Comparison of ENCODE assay signal across 15 cellular contexts in the genomic region with DNA sequence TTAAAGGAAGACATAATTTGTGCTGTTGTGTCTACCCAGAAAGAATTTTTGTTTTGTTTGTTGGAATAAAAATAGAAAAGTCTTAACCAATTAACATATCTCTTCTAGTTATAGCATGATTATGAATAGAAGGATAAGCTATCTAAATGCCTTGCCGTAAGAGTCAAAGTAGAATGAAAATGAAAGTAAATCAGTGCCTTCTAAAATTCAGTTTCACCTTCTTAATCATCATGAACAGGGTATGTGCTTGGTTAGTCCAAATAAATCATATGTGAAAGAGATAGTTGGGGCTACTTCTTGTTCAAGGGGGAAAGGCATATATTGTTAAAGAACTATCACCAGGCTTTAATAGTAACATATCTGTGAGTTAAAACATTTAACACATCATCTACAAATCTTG.
DNase-seq lines count a peak whose midpoint lies in the region; ATAC-seq and TF ChIP-seq lines count a peak whose summit lies in the region.
"Had no signal": no experiment of that assay in that cellular context is flagged by ENCODE, and none has a peak within 500 bp of the region (broad histone marks: within the 10 kb centered on the region; RNA-seq: fewer than 3 reads in every experiment).

No MANE protein-coding gene starts in this region.

- H3K4me3 ChIP-seq in psoas muscle = peak overlapping the region; percentile 55
- H3K4me3 ChIP-seq: body of pancreas had no signal

- POLR2A ChIA-PET in RWPE1 (lab: Yijun Ruan, JAX; ENCODE audit: low non-redundant PET) = no interaction called here

- no peak for ATAC-seq in T-helper 17 cell
- no peak for ATAC-seq in psoas muscle
- no peak for ATAC-seq in GM21515 (IDR thresholded peaks at IDR 0.05; ENCODE audit: unreplicated experiment)
- ATAC-seq in HG03095 (IDR thresholded peaks at IDR 0.05; ENCODE audit: unreplicated experiment) = no peak
- ATAC-seq: body of pancreas; stimulated activated memory B cell treated with anti-CD40 and anti-IgM and Interleukin-4, amounts not matched to agents 10 μg/mL and 1 μg/mL and 100 μg/mL, for 72 hours had no signal

- H3K27me3 Mint-ChIP-seq in Calu3 (ENCODE audit: unreplicated experiment) (no peaks in the 10 kb centered on the region), T-helper 17 cell (peaks cover 5% of the 10 kb centered on the region)
- H3K27me3 Mint-ChIP-seq: stimulated activated memory B cell treated with anti-CD40 and anti-IgM and Interleukin-4, amounts not matched to agents 10 μg/mL and 1 μg/mL and 100 μg/mL, for 72 hours had no signal

- H3K27ac Mint-ChIP-seq in Calu3 (ENCODE audit: unreplicated experiment) (peak overlapping the region; percentile 87), T-helper 17 cell (no peak overlapping the region)
- H3K27ac Mint-ChIP-seq: stimulated activated memory B cell treated with anti-CD40 and anti-IgM and Interleukin-4, amounts not matched to agents 10 μg/mL and 1 μg/mL and 100 μg/mL, for 72 hours had no signal

- H3K4me3 Mint-ChIP-seq in Calu3 (ENCODE audit: low read depth, unreplicated experiment) (peak overlapping the region; percentile 60), T-helper 17 cell (peak overlapping the region; percentile 13)
- H3K4me3 Mint-ChIP-seq: nephron; stimulated activated memory B cell treated with anti-CD40 and anti-IgM and Interleukin-4, amounts not matched to agents 10 μg/mL and 1 μg/mL and 100 μg/mL, for 72 hours had no signal

- peaks cover 28% of the 10 kb centered on the region for H3K4me1 ChIP-seq in psoas muscle

- peak overlapping the region; percentile 38 for H3K27ac ChIP-seq in psoas muscle
- H3K27ac ChIP-seq in RWPE1 = no peak overlapping the region
- H3K27ac ChIP-seq: body of pancreas had no signal

- no peak for TF ChIP-seq CTCF in Calu3 (IDR thresholded peaks at IDR 0.05; ENCODE audit: unreplicated experiment)
- TF ChIP-seq CTCF in psoas muscle (IDR thresholded peaks at IDR 0.05) = no peak
- no peak for TF ChIP-seq CTCF in RWPE1 (conservative IDR thresholded peaks at IDR 0.05; ENCODE audit: low read depth)

- intact Hi-C loops in Calu3 (cut with micrococcal nuclease; ENCODE audit: unreplicated experiment) (loop anchor here (2.0 to 5.0 kb wide), 4 partner anchors 34 to 694 kb away; no protein-coding TSS in a partner anchor), psoas muscle (cut with DNase I) (no loop called here)

- CTCF ChIA-PET in Calu3 (lab: Charles Lee) = interaction anchor here (1.2 kb wide), 1 partner anchor 9 kb away, joined by 3 read pairs; no protein-coding TSS in a partner anchor
- CTCF ChIA-PET in RWPE1 (lab: Yijun Ruan, JAX) = no interaction called here

- no peaks in the 10 kb centered on the region for H3K9me3 ChIP-seq in T-helper 17 cell (ENCODE audit: control insufficient read depth, low read length, poor library complexity, severe bottlenecking)
- H3K9me3 ChIP-seq in psoas muscle = no peaks in the 10 kb centered on the region
- H3K9me3 ChIP-seq: body of pancreas had no signal

- peaks cover 52% of the 10 kb centered on the region for H3K36me3 Mint-ChIP-seq in Calu3 (ENCODE audit: insufficient read depth, unreplicated experiment)
- no peaks in the 10 kb centered on the region for H3K36me3 Mint-ChIP-seq in T-helper 17 cell (ENCODE audit: low read depth)
- H3K36me3 Mint-ChIP-seq: stimulated activated memory B cell treated with anti-CD40 and anti-IgM and Interleukin-4, amounts not matched to agents 10 μg/mL and 1 μg/mL and 100 μg/mL, for 72 hours had no signal

- no peaks in the 10 kb centered on the region for H3K27me3 ChIP-seq in psoas muscle (ENCODE audit: insufficient read depth in 3 of 3, low read length in 2 of 3)
- H3K27me3 ChIP-seq: body of pancreas had no signal

- H3K4me1 Mint-ChIP-seq in Calu3 (ENCODE audit: low read depth, unreplicated experiment) (peaks cover 45% of the 10 kb centered on the region), T-helper 17 cell (peaks cover 3% of the 10 kb centered on the region)
- H3K4me1 Mint-ChIP-seq: nephron; stimulated activated memory B cell treated with anti-CD40 and anti-IgM and Interleukin-4, amounts not matched to agents 10 μg/mL and 1 μg/mL and 100 μg/mL, for 72 hours had no signal

- peaks cover 9% of the 10 kb centered on the region for H3K9me3 Mint-ChIP-seq in Calu3 (ENCODE audit: low read depth, unreplicated experiment)

- 38 to 51% (median 43%) methylated on average over 1 of the region's 1 CpG for WGBS in psoas muscle, 3 donors

- BruUV-seq in Calu3 (replicated peaks; lab: Mats Ljungman, UMichigan) = no TSS peak

- no peak for DNase-seq in Calu3
- no peak for DNase-seq in T-helper 17 cell
- peak; percentile 69 for DNase-seq in fibroblast of peridontal ligament (ENCODE audit: extremely low read depth)
- DNase-seq in psoas muscle = no peak
- no peak for DNase-seq in NCI-H2227 treated with DMSO at 0.1 percent for 48 hours (lab: John Stamatoyannopoulos, UW)
- DNase-seq in RWPE1 (ENCODE audit: low spot score) = no peak
- DNase-seq: activated gamma-delta T cell treated with Interleukin-2 at 50 U/mL for 16 hours, body of pancreas, GDM1, hypothalamus, NCI-H2171 treated with DMSO at 0.1 percent for 48 hours had no signal

- no peaks in the 10 kb centered on the region for H3K36me3 ChIP-seq in psoas muscle (ENCODE audit: insufficient read depth in 1 of 2, low read depth in 1 of 2)
